In the genomic region with DNA sequence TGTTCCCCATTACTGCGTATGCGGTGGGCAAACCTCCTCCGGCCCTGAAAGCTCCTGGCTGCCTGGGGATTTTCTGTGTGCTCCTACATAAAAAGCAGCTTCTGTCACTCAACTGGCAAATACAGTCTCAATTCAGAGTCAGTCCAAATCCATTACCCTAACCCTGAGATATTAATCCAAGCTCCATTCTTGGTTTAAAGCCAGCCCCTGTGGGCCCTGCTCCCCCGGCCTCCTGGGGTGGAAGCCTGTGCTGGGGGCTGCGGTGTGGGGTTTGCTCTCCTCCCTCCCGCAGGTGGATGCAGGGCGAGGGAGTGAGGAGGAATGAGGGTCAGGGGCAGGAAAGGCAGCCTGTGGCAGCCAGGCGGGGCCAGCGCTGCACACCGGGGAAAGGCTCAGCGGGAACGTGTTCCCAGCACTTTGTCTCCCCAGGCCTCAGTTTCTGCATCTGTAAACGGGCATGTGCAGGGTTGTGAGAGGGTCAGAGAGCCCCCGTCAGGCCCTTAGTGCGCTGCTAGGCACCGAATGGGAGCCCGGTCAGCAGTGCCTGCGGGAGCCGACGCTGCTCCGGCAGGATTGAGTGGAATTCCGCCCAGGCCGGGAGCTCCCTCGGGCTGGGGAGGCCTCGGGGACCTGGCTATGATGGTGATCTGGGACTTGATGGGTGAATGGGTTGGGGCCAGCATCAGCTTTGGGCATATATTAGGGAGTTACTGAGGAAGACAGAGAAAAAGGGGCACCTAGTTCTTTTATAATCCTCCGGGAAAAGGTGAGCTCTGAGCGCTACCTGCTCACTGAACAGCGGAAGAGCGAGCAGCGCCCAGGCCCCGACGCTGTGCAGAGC, we compare ENCODE assay signal across 14 cellular contexts. TPM values are rescaled to one million over a fixed set of nuclear protein-coding genes. Genes with fewer than 3 reads are reported as not detected.
DNase-seq lines count a peak whose midpoint lies in the region; ATAC-seq, FAIRE-seq and TF ChIP-seq lines count a peak whose summit lies in the region.
"Had no signal": no experiment of that assay in that cellular context is flagged by ENCODE, and none has a peak within 500 bp of the region (broad histone marks: within the 10 kb centered on the region; RNA-seq: fewer than 3 reads in every experiment).

No MANE protein-coding gene starts in this region.

- no peak overlapping the region for H3K14ac ChIP-seq in IMR-90 (replicated peaks; ENCODE audit: low read depth, low read length)

- intact Hi-C loops in IMR-90 (cut with micrococcal nuclease) (no loop called here), K562 (cut with micrococcal nuclease) (no loop called here)

- H4K20me1 ChIP-seq in IMR-90 (ENCODE audit: insufficient read depth, low read length) = no peaks in the 10 kb centered on the region
- no peaks in the 10 kb centered on the region; the same call in none of the 2 replicates for H4K20me1 ChIP-seq in K562 (replicated peaks; ENCODE audit: control insufficient read depth, insufficient read depth, low read length)

- in situ Hi-C loops in IMR-90 (cut with MboI; ENCODE audit: low sequenced_read_pairs) = no loop called here
- in situ Hi-C loops in K562 (cut with MboI) = no loop called here

- peaks cover 2% of the 10 kb centered on the region; the same call in 1 of the 2 replicates for H3K9me1 ChIP-seq in IMR-90 (ENCODE audit: insufficient read depth, low read length)
- H3K9me1 ChIP-seq in K562 (ENCODE audit: control insufficient read depth, insufficient read depth, low read length) = no peaks in the 10 kb centered on the region

- H2BK15ac ChIP-seq in IMR-90 (ENCODE audit: low read depth, low read length) = no peak overlapping the region

- no peak overlapping the region for H2BK20ac ChIP-seq in IMR-90 (ENCODE audit: low read depth, low read length)

- peak; percentile 21 for ATAC-seq in GM19452 (IDR thresholded peaks at IDR 0.05; ENCODE audit: unreplicated experiment)
- ATAC-seq in IMR-90 (ENCODE audit: low read depth) = no peak
- no peak for ATAC-seq in K562
- no peak for ATAC-seq in omental fat pad (ENCODE audit: low FRiP score)
- no peak for ATAC-seq in HG02970 (IDR thresholded peaks at IDR 0.05; ENCODE audit: low FRiP score, unreplicated experiment)

- no peak overlapping the region for H3K27ac ChIP-seq in IMR-90 (ENCODE audit: insufficient read depth, low read length)
- H3K27ac ChIP-seq in K562 (ENCODE audit: extremely low read depth, low read depth, low read length) = no peak overlapping the region
- H3K27ac ChIP-seq in skeletal muscle tissue (ENCODE audit: low read depth, low read length) = peak overlapping the region; percentile 45
- H3K27ac ChIP-seq: suprapubic skin had no signal

- H2AFZ ChIP-seq in IMR-90 (replicated peaks; ENCODE audit: low read length, poor library complexity) (no peak overlapping the region), K562 (ENCODE audit: low read depth, low read length) (no peak overlapping the region)

- no peak for FAIRE-seq in K562 (lab: Jason Lieb, UNC)

- no peak overlapping the region for H4K5ac ChIP-seq in IMR-90 (ENCODE audit: low read depth, low read length)

- no peak overlapping the region for H3K4ac ChIP-seq in IMR-90 (ENCODE audit: low read depth, low read length)

- BruUV-seq in IMR-90 (replicated peaks; lab: Mats Ljungman, UMichigan) (no TSS peak), K562 (replicated peaks; lab: Mats Ljungman, UMichigan) (no TSS peak)

- dilution Hi-C loops in IMR-90 (cut with HindIII; ENCODE audit: low sequenced_read_pairs, unreplicated experiment) = no loop called here

- H3K18ac ChIP-seq in IMR-90 (ENCODE audit: low read depth, low read length) = no peak overlapping the region

- POLR2A ChIA-PET in IMR-90 (lab: Charles Lee; ENCODE audit: unreplicated experiment) (no interaction called here), K562 (lab: Yijun Ruan, JAX) (interaction anchor here (0.5 to 1.1 kb wide), 4 partner anchors 38 to 204 kb away, joined by 3 to 4 read pairs (median 3); no protein-coding TSS in a partner anchor)

- TF ChIP-seq POLR2A in IMR-90 (IDR thresholded peaks at IDR 0.05; ENCODE audit: low read depth, low read length) (no peak), K562 (conservative IDR thresholded peaks at IDR 0.05) (no peak)

- DNase-seq in IMR-90 (no peak), K562 (ENCODE audit: extremely low read depth in 1 of 4, low spot score in 3 of 4) (no peak), AML-193 (lab: John Stamatoyannopoulos, UW) (no peak), omental fat pad (ENCODE audit: low spot score) (no peak)
- no peak for DNase-seq in activated CD4-positive, alpha-beta T cell treated with anti-CD3 and anti-CD28 coated beads for 48 hours
- DNase-seq: activated naive CD8-positive, alpha-beta T cell treated with anti-CD3 and anti-CD28 coated beads for 36 hours; DMS79 treated with DMSO at 0.1 percent for 48 hours; nephron progenitor cell; stimulated activated CD4-positive, alpha-beta T cell treated with anti-CD3 and anti-CD28 coated beads, Interleukin-2, amount 100 ng/mL, for 48 hours had no signal

- no peak overlapping the region for H4K91ac ChIP-seq in IMR-90 (ENCODE audit: insufficient read depth, low read depth, low read length)

- H3K9me3 ChIP-seq in IMR-90 (ENCODE audit: control insufficient read depth, insufficient read depth, low read length) = peaks cover 2% of the 10 kb centered on the region
- H3K9me3 ChIP-seq in K562 (replicated peaks; ENCODE audit: control insufficient read depth, insufficient read depth, low read depth, low read length) = no peaks in the 10 kb centered on the region
- no peaks in the 10 kb centered on the region for H3K9me3 ChIP-seq in skeletal muscle tissue (ENCODE audit: control insufficient read depth in 3 of 3, low read length in 3 of 3)
- H3K9me3 ChIP-seq: MG63, suprapubic skin had no signal

- H3K36me3 ChIP-seq in IMR-90 (ENCODE audit: control insufficient read depth, insufficient read depth, low read length) (no peaks in the 10 kb centered on the region), K562 (ENCODE audit: control insufficient read depth, insufficient read depth, low read length) (no peaks in the 10 kb centered on the region), skeletal muscle tissue (ENCODE audit: control insufficient read depth in 3 of 3, insufficient read depth in 3 of 3, low read length in 3 of 3) (no peaks in the 10 kb centered on the region)
- H3K36me3 ChIP-seq: MG63, suprapubic skin had no signal

- no peak overlapping the region for H3K4me2 ChIP-seq in IMR-90 (ENCODE audit: low read depth, low read length)
- no peak overlapping the region for H3K4me2 ChIP-seq in K562 (ENCODE audit: insufficient read depth, low read length)

- H2BK5ac ChIP-seq in IMR-90 (ENCODE audit: low read depth, low read length, poor library complexity, severe bottlenecking) = no peak overlapping the region

- H3K23ac ChIP-seq in IMR-90 (ENCODE audit: low read depth, low read length) = no peak overlapping the region

- 82% methylated on average over 10 of the region's 32 CpGs; no CpG with 5 or more reads in 1 of the 2 experiments for WGBS in IMR-90 (ENCODE audit: extremely low coverage in 2 of 2, insufficient read length in 1 of 2), 2 experiments
- 13% methylated on average over 26 of the region's 32 CpGs for WGBS in K562 (ENCODE audit: insufficient coverage, low coverage, missing lambda C conversion rate)

- H3K27me3 ChIP-seq in IMR-90 (ENCODE audit: control insufficient read depth, insufficient read depth, low read length) (peaks cover 9% of the 10 kb centered on the region; the same call in 1 of the 2 replicates), K562 (ENCODE audit: control insufficient read depth in 2 of 2, insufficient read depth in 2 of 2, low read length in 2 of 2) (peaks cover 70 to 87% of the 10 kb centered on the region in 2 experiments), skeletal muscle tissue (ENCODE audit: control insufficient read depth in 3 of 3, insufficient read depth in 3 of 3, low read length in 3 of 3) (peaks cover 0 to 24% (median 4%) of the 10 kb centered on the region in 3 donors)
- H3K27me3 ChIP-seq: MG63 had no signal

- H3K79me1 ChIP-seq in IMR-90 (ENCODE audit: low read depth in 1 of 2, low read length in 2 of 2) = peaks cover 0 to 4% of the 10 kb centered on the region in 2 experiments; a peak in 2 of 4 replicates

- CTCF ChIA-PET in IMR-90 (lab: Yijun Ruan, JAX) (interaction anchor here (1.0 kb wide), 1 partner anchor 10 kb away, joined by 3 read pairs; no protein-coding TSS in a partner anchor), K562 (lab: Yijun Ruan, JAX; ENCODE audit: low intra/inter-chr PET ratio) (no interaction called here)

- no peak for TF ChIP-seq EP300 in K562 (IDR thresholded peaks at IDR 0.05; ENCODE audit: low read length)

- H3K56ac ChIP-seq in IMR-90 (ENCODE audit: extremely low read depth, insufficient read depth, low read length) = no peak overlapping the region

- no peak overlapping the region for H3K9ac ChIP-seq in IMR-90 (ENCODE audit: low read depth, low read length)
- H3K9ac ChIP-seq in K562 (ENCODE audit: insufficient read depth in 1 of 2, low read depth in 2 of 2, low read length in 2 of 2) = no peak overlapping the region
- peak overlapping the region in 2 of 3 donors; percentile 32 to 57 for H3K9ac ChIP-seq in skeletal muscle tissue (ENCODE audit: low read depth in 1 of 3, low read length in 3 of 3)

- peak overlapping the region; percentile 50 for H2AK9ac ChIP-seq in IMR-90 (replicated peaks; ENCODE audit: low read depth, low read length, poor library complexity)

- H4K8ac ChIP-seq in IMR-90 (ENCODE audit: low read depth in 2 of 2, low read length in 2 of 2) = no peak overlapping the region

- no peaks in the 10 kb centered on the region for H3K79me2 ChIP-seq in K562 (ENCODE audit: control insufficient read depth, insufficient read depth, low read length)

- H2BK120ac ChIP-seq in IMR-90 (ENCODE audit: low read depth, low read length) = no peak overlapping the region

- TF ChIP-seq RAD21 in IMR-90 (IDR thresholded peaks at IDR 0.05; ENCODE audit: low read length) (no peak), K562 (CRISPR knock-in tag; conservative IDR thresholded peaks at IDR 0.05 in 1 of 2, IDR thresholded peaks at IDR 0.05 in 1 of 2) (no peak)

- no peak overlapping the region for H2AK5ac ChIP-seq in IMR-90 (ENCODE audit: low read depth, low read length)

- no peak overlapping the region for H3K4me3 ChIP-seq in IMR-90 (ENCODE audit: insufficient read depth, low read depth, low read length)
- no peak overlapping the region for H3K4me3 ChIP-seq in K562
- H3K4me3 ChIP-seq in skeletal muscle tissue (ENCODE audit: low read length in 3 of 3) = peak overlapping the region in 2 of 3 donors; percentile 12 to 58
- H3K4me3 ChIP-seq: MG63, suprapubic skin had no signal

- peaks cover 2% of the 10 kb centered on the region; the same call in 1 of the 2 replicates for H3K4me1 ChIP-seq in IMR-90 (ENCODE audit: control insufficient read depth, insufficient read depth, low read length)
- peaks cover 0 to 19% of the 10 kb centered on the region in 2 experiments; a peak in 2 of 5 replicates for H3K4me1 ChIP-seq in K562 (replicated peaks in 1 of 2; ENCODE audit: control insufficient read depth in 2 of 2, insufficient read depth in 2 of 2, low read length in 2 of 2)
- H3K4me1 ChIP-seq in skeletal muscle tissue (ENCODE audit: control insufficient read depth in 3 of 3, insufficient read depth in 3 of 3, low read length in 3 of 3) = peaks cover 23 to 44% (median 38%) of the 10 kb centered on the region in 3 donors

- no peak for TF ChIP-seq CTCF in IMR-90 (conservative IDR thresholded peaks at IDR 0.05; ENCODE audit: low read depth, low read length)
- no peak for TF ChIP-seq CTCF in K562 (IDR thresholded peaks at IDR 0.05 in 2 of 3, conservative IDR thresholded peaks at IDR 0.05 in 1 of 3; ENCODE audit: insufficient read depth in 2 of 3, low read depth in 1 of 3, low read length in 3 of 3)
- no peak for TF ChIP-seq CTCF in omental fat pad (IDR thresholded peaks at IDR 0.05)

RNA-seq across cellular contexts. Expression of gene RGS12, which starts 6.3 kb away (rescaled TPM):
- 11.8 and 13.1 TPM in 2 replicates for total RNA-seq in IMR-90 (2012; rRNA removed)
- polyA plus RNA-seq in IMR-90 (2012; rRNA removed) = 12.0 and 15.7 TPM in 2 replicates
- polyA plus RNA-seq in IMR-90 (2012; cell fraction: cytosol; rRNA removed) = 9.1 and 13.7 TPM in 2 replicates
- polyA plus RNA-seq in IMR-90 (2012; cell fraction: nucleus; rRNA removed; ENCODE audit: low replicate concordance) = 27.6 and 42.6 TPM in 2 replicates
- 25.8 and 36.7 TPM in 2 replicates for total RNA-seq in K562 (2011; cell fraction: chromatin; rRNA removed; ENCODE audit: low replicate concordance)
- total RNA-seq in K562 (2011; cell fraction: nucleolus; rRNA removed) = 16.2 and 16.6 TPM in 2 replicates
- 13.2 and 16.0 TPM in 2 replicates for total RNA-seq in K562 (2011; cell fraction: nucleoplasm; rRNA removed)
- 3.6 and 4.7 TPM in 2 replicates for total RNA-seq in K562 (2014; rRNA removed)
- 5.7 and 6.4 TPM in 2 replicates for total RNA-seq in K562 (2014; rRNA removed; fragmentation: Illumina TruSeq; extraction: Trizol)
- 6.3 and 6.4 TPM in 2 replicates for total RNA-seq in K562 (2015; rRNA removed; fragmentation: Illumina TruSeq; extraction: Trizol)
- 6.8 and 8.8 TPM in 2 replicates for total RNA-seq in K562 (2021)
- 4.3 and 5.8 TPM in 2 replicates for polyA plus RNA-seq in K562 (2011; rRNA removed)
- polyA plus RNA-seq in K562 (2011; cell fraction: cytosol; rRNA removed) = 2.0 and 3.4 TPM in 2 replicates
- 14.7 and 18.5 TPM in 2 replicates for polyA plus RNA-seq in K562 (2011; cell fraction: nucleus; rRNA removed)
- polyA plus RNA-seq in K562 (2012) = 8.1 and 12.4 TPM in 2 replicates
- polyA plus RNA-seq in K562 (2014; fragmentation: Illumina TruSeq; extraction: Trizol) = 5.5 and 6.4 TPM in 2 replicates
- under 1 TPM; 0.30 to 0.42 TPM for polyA plus RNA-seq in K562 (2014; fragmentation: Nextera tagmentation; extraction: Ambion mirVana)
- 4.2 and 5.1 TPM in 2 replicates for polyA plus RNA-seq in K562 (2014; rRNA removed)
- 4.5 and 5.3 TPM in 2 replicates for polyA minus RNA-seq in K562 (2011; rRNA and poly(A)+ RNA removed)
- polyA minus RNA-seq in K562 (2011; cell fraction: cytosol; rRNA and poly(A)+ RNA removed) = 6.0 and 15.5 TPM in 2 replicates
- 16.2 and 16.4 TPM in 2 replicates for polyA minus RNA-seq in K562 (2011; cell fraction: nucleus; rRNA and poly(A)+ RNA removed)
- 28.2 TPM for total RNA-seq in skeletal muscle tissue
- 10 to 100 TPM; 11.3 to 27.6 (median 14.6) TPM for total RNA-seq in omental fat pad

RNA-seq across cellular contexts. Expression of gene MSANTD1, which starts 37.6 kb away (rescaled TPM):
- total RNA-seq in IMR-90 (2012; rRNA removed) (under 0.01 and 0.28 TPM in 2 replicates), K562 (2014; rRNA removed) (0.12 TPM in 1 of 2 replicates, not detected in the other), K562 (2014; rRNA removed; fragmentation: Illumina TruSeq; extraction: Trizol) (0.04 TPM in 1 of 2 replicates, not detected in the other), K562 (2015; rRNA removed; fragmentation: Illumina TruSeq; extraction: Trizol) (0.07 TPM in 1 of 2 replicates, not detected in the other), K562 (2021) (0.09 TPM in 1 of 2 replicates, not detected in the other), skeletal muscle tissue (1.0 TPM), omental fat pad (1 to 10 TPM in 2 of 4 donors, under 1 TPM in 2; 0.31 to 1.1 (median 0.86) TPM)
- polyA plus RNA-seq in IMR-90 (2012; rRNA removed) (0.07 and 0.09 TPM in 2 replicates), K562 (2011; rRNA removed) (not detected in 2 replicates), K562 (2014; fragmentation: Illumina TruSeq; extraction: Trizol) (not detected in 2 replicates), K562 (2014; fragmentation: Nextera tagmentation; extraction: Ambion mirVana) (not detected), K562 (2014; rRNA removed) (not detected in 2 replicates)
- 0.07 TPM in 1 of 2 replicates, not detected in the other for polyA plus RNA-seq in IMR-90 (2012; cell fraction: cytosol; rRNA removed)
- 1.2 and 2.0 TPM in 2 replicates for polyA plus RNA-seq in IMR-90 (2012; cell fraction: nucleus; rRNA removed; ENCODE audit: low replicate concordance)
- total RNA-seq in K562 (2011; cell fraction: chromatin; rRNA removed; ENCODE audit: low replicate concordance) = 0.37 and 1.5 TPM in 2 replicates
- 0.53 and 1.0 TPM in 2 replicates for total RNA-seq in K562 (2011; cell fraction: nucleolus; rRNA removed)
- 0.23 and 0.51 TPM in 2 replicates for total RNA-seq in K562 (2011; cell fraction: nucleoplasm; rRNA removed)
- polyA plus RNA-seq in K562 (2011; cell fraction: cytosol; rRNA removed) = 0.01 and 0.09 TPM in 2 replicates
- polyA plus RNA-seq in K562 (2011; cell fraction: nucleus; rRNA removed) = 0.27 and 0.28 TPM in 2 replicates
- 0.05 and 0.29 TPM in 2 replicates for polyA plus RNA-seq in K562 (2012)
- not detected in 2 replicates for polyA minus RNA-seq in K562 (2011; rRNA and poly(A)+ RNA removed)
- not detected in 2 replicates for polyA minus RNA-seq in K562 (2011; cell fraction: cytosol; rRNA and poly(A)+ RNA removed)
- 0.27 and 0.56 TPM in 2 replicates for polyA minus RNA-seq in K562 (2011; cell fraction: nucleus; rRNA and poly(A)+ RNA removed)

Comparison
In these comparisons a context has a peak if more than half of its experiments do, and no peak if none do; other contexts are left out.
1. H3K4me3 ChIP-seq: peak in skeletal muscle tissue (2 of 3); none in IMR-90 (single experiment) and K562 (single experiment).
2. H3K9ac ChIP-seq: peak in skeletal muscle tissue (2 of 3); none in IMR-90 (single experiment) and K562 (0 of 2).